In the genomic region with DNA sequence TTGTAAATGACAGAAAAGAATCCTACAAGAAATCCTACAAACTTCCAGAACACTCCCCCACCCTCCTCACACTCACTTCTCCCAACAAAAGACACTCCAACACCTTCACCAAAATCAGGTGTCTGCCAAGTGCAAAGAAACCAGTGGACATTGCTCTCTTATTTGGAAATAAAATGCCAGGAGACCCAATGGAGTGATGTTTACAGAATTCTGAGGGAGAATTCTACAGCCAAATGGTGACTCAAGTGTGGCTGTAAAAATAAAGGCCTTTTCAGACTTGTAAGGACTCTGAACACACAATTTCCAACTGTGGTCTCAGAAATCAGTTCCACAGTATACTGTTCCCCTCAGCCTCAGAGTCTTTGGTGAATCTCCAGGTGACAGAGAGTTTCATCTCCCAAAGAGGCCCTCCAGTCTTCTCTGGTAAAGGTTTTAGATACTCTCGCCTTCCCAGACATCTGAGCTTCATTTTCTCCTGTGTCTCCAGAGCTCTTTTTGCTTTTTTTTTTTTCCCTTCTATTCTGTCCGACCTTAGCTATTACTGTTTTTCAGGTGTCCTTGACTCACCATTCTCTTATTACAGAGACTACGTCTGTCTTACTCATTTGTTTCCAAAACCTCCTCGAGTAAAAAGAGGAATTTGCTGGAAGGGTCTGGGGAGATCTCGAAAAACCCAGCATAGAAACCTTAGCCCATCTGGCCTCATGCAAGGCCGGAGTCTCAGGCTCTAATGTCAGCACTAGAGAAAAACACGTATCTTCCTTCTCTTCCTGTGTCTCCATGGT, we compare ENCODE assay signal across 2 cellular contexts.
TF ChIP-seq lines count a peak whose summit lies in the region.

No MANE protein-coding gene starts in this region.

TF ChIP-seq in liver, 16 proteins besides CTCF, POLR2A, EP300 and RAD21:
- TF ChIP-seq, protein P1, sequence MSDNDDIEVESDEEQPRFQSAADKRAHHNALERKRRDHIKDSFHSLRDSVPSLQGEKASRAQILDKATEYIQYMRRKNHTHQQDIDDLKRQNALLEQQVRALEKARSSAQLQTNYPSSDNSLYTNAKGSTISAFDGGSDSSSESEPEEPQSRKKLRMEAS (IDR thresholded peaks at IDR 0.05) = no peak
- TF ChIP-seq RXRA (IDR thresholded peaks at IDR 0.05) (peak in 1 of 2 donors; percentile 16), EGR1 (IDR thresholded peaks at IDR 0.05; ENCODE audit: low read depth in 2 of 2) (no peak), HNF4G (IDR thresholded peaks at IDR 0.05) (no peak), TAF1 (conservative IDR thresholded peaks at IDR 0.05) (no peak), GABPA (IDR thresholded peaks at IDR 0.05 in 1 of 2, conservative IDR thresholded peaks at IDR 0.05 in 1 of 2) (no peak), FOXA1 (IDR thresholded peaks at IDR 0.05) (no peak), HNF4A (conservative IDR thresholded peaks at IDR 0.05) (peak; percentile 24 to 45), JUND (IDR thresholded peaks at IDR 0.05) (no peak)
- TF ChIP-seq, protein P2, sequence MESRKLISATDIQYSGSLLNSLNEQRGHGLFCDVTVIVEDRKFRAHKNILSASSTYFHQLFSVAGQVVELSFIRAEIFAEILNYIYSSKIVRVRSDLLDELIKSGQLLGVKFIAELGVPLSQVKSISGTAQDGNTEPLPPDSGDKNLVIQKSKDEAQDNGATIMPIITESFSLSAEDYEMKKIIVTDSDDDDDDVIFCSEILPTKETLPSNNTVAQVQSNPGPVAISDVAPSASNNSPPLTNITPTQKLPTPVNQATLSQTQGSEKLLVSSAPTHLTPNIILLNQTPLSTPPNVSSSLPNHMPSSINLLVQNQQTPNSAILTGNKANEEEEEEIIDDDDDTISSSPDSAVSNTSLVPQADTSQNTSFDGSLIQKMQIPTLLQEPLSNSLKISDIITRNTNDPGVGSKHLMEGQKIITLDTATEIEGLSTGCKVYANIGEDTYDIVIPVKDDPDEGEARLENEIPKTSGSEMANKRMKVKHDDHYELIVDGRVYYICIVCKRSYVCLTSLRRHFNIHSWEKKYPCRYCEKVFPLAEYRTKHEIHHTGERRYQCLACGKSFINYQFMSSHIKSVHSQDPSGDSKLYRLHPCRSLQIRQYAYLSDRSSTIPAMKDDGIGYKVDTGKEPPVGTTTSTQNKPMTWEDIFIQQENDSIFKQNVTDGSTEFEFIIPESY (IDR thresholded peaks at IDR 0.05) = no peak
- TF ChIP-seq, protein P3, sequence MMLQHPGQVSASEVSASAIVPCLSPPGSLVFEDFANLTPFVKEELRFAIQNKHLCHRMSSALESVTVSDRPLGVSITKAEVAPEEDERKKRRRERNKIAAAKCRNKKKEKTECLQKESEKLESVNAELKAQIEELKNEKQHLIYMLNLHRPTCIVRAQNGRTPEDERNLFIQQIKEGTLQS (IDR thresholded peaks at IDR 0.05) = no peak
- TF ChIP-seq, protein P4, sequence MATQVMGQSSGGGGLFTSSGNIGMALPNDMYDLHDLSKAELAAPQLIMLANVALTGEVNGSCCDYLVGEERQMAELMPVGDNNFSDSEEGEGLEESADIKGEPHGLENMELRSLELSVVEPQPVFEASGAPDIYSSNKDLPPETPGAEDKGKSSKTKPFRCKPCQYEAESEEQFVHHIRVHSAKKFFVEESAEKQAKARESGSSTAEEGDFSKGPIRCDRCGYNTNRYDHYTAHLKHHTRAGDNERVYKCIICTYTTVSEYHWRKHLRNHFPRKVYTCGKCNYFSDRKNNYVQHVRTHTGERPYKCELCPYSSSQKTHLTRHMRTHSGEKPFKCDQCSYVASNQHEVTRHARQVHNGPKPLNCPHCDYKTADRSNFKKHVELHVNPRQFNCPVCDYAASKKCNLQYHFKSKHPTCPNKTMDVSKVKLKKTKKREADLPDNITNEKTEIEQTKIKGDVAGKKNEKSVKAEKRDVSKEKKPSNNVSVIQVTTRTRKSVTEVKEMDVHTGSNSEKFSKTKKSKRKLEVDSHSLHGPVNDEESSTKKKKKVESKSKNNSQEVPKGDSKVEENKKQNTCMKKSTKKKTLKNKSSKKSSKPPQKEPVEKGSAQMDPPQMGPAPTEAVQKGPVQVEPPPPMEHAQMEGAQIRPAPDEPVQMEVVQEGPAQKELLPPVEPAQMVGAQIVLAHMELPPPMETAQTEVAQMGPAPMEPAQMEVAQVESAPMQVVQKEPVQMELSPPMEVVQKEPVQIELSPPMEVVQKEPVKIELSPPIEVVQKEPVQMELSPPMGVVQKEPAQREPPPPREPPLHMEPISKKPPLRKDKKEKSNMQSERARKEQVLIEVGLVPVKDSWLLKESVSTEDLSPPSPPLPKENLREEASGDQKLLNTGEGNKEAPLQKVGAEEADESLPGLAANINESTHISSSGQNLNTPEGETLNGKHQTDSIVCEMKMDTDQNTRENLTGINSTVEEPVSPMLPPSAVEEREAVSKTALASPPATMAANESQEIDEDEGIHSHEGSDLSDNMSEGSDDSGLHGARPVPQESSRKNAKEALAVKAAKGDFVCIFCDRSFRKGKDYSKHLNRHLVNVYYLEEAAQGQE (IDR thresholded peaks at IDR 0.05) = no peak

TF ChIP-seq in HepG2, 621 proteins besides CTCF, POLR2A, EP300 and RAD21:
- TF ChIP-seq, protein P5, sequence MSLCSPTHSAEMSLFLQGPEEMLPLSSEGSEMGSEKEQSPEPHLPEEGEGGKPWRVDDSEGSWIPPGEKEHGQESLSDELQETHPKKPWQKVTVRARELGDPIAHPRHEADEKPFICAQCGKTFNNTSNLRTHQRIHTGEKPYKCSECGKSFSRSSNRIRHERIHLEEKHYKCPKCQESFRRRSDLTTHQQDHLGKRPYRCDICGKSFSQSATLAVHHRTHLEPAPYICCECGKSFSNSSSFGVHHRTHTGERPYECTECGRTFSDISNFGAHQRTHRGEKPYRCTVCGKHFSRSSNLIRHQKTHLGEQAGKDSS (CRISPR knock-in tag; IDR thresholded peaks at IDR 0.05; ENCODE audit: borderline replicate concordance, low read depth) = no peak
- TF ChIP-seq ZNF7 (CRISPR knock-in tag; IDR thresholded peaks at IDR 0.05) (no peak), ZNF335 (CRISPR knock-in tag; IDR thresholded peaks at IDR 0.05) (no peak), ZNF207 (IDR thresholded peaks at IDR 0.05; ENCODE audit: borderline replicate concordance) (no peak), JARID2 (CRISPR knock-in tag; IDR thresholded peaks at IDR 0.05; ENCODE audit: insufficient replicate concordance) (no peak), KAT8 (CRISPR knock-in tag; IDR thresholded peaks at IDR 0.05) (no peak), MAFK (conservative IDR thresholded peaks at IDR 0.05 in 1 of 2, IDR thresholded peaks at IDR 0.05 in 1 of 2; ENCODE audit: low read length in 2 of 2) (no peak), MYC (CRISPR knock-in tag; IDR thresholded peaks at IDR 0.05; ENCODE audit: borderline replicate concordance) (no peak), ZNF496 (CRISPR knock-in tag; IDR thresholded peaks at IDR 0.05; ENCODE audit: insufficient replicate concordance) (no peak), EHMT2 (IDR thresholded peaks at IDR 0.05; ENCODE audit: borderline replicate concordance, low read depth, low read length) (no peak), YEATS4 (CRISPR knock-in tag; IDR thresholded peaks at IDR 0.05; ENCODE audit: borderline replicate concordance) (no peak), DR1 (CRISPR knock-in tag; IDR thresholded peaks at IDR 0.05) (no peak)
